1 cellular context compared by ENCODE assay signal in the genomic region with DNA sequence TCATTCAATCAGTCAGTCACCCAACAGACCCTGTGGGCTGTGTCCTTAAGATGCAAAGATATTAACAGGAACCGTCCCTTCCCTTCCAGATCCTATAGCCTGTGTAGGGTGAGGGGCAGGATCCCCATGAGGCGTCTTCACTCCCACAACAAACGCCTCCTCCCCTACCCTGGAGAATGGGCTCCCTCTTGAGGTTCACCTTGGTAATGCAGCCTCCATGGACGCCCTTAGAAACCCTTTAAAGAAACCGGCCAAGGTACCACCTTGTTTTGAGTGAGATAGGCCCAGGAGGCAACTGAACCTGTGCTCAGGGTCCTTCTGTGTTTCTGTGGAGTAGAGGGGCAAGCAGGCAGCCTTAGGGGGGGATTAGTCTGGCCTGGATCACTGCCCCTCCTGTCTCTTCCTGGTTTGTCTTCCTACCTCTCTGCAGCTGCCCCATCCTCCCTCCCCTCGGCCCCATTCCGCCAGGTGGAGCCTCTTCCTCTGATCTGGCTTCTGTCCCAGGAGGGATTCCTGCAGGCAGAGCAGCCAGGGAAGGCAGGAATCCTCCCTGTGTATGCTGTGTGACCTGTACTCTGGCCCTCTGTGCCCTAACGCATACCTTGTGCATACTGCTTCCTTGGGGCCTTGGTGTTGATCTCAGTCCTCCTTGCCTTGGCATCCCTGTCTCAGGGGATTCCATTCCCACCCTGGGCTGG.
TF ChIP-seq lines count a peak whose summit lies in the region.

No MANE protein-coding gene starts in this region.

TF ChIP-seq in endothelial cell of umbilical vein, 7 proteins besides CTCF, POLR2A, EP300 and RAD21:
- TF ChIP-seq FOS (IDR thresholded peaks at IDR 0.05; ENCODE audit: borderline replicate concordance, insufficient read depth, low read length) (no peak), GATA2 (IDR thresholded peaks at IDR 0.05; ENCODE audit: insufficient read depth, insufficient read length, low read depth, low read length) (no peak), POLR2AphosphoS5 (IDR thresholded peaks at IDR 0.05; ENCODE audit: insufficient read depth, low read depth, low read length) (no peak), EZH2 (IDR thresholded peaks at IDR 0.05; ENCODE audit: borderline replicate concordance, low read depth, low read length, severe bottlenecking) (no peak), MYC (IDR thresholded peaks at IDR 0.05; ENCODE audit: low read depth, low read length) (no peak), JUN (IDR thresholded peaks at IDR 0.05; ENCODE audit: borderline replicate concordance, insufficient read depth, insufficient read length, low read depth) (no peak)
- TF ChIP-seq, protein P1, sequence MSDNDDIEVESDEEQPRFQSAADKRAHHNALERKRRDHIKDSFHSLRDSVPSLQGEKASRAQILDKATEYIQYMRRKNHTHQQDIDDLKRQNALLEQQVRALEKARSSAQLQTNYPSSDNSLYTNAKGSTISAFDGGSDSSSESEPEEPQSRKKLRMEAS (IDR thresholded peaks at IDR 0.05; ENCODE audit: insufficient read depth, insufficient read length): no peak
